18 cellular contexts compared by ENCODE assay signal in genomic region chr6:92589970-92590369, GRCh38.
A peak's percentile ranks its signal among the peaks of the same experiment; 100 is the strongest.
DNase-seq lines count a peak whose midpoint lies in the region; ATAC-seq and TF ChIP-seq lines count a peak whose summit lies in the region.
"Had no signal": no experiment of that assay in that cellular context is flagged by ENCODE, and none has a peak within 500 bp of the region (broad histone marks: within the 10 kb centered on the region; RNA-seq: fewer than 3 reads in every experiment).

No MANE protein-coding gene starts in this region.

- TF ChIP-seq POLR2A in erythroblast (IDR thresholded peaks at IDR 0.05; ENCODE audit: low read length), result no peak

- H3K27me3 ChIP-seq in PC-3 (ENCODE audit: low read length), result no peaks in the 10 kb centered on the region

- H4K20me1 ChIP-seq in PC-3 (ENCODE audit: low read length), result no peaks in the 10 kb centered on the region

- no peaks in the 10 kb centered on the region for H3K79me2 ChIP-seq in PC-3 (ENCODE audit: low read length)

- no peaks in the 10 kb centered on the region for H3K36me3 ChIP-seq in PC-3 (ENCODE audit: low read depth, low read length)

- H3K27me3 Mint-ChIP-seq in activated naive CD8-positive, alpha-beta T cell treated with anti-CD3 and anti-CD28 coated beads for 36 hours, result no peaks in the 10 kb centered on the region

- DNase-seq in AG10803 (ENCODE audit: low read depth), result peak; percentile 12
- DNase-seq in PC-3, result peak; percentile 9
- DNase-seq in epithelial cell of esophagus (ENCODE audit: low read depth), result peak; percentile 31
- DNase-seq in kidney tubule cell (ENCODE audit: low spot score), result peak; percentile 55
- DNase-seq in activated naive CD4-positive, alpha-beta T cell treated with anti-CD3 and anti-CD28 coated beads, Interleukin-2, amount 50 U/mL, for 16 hours, result no peak
- no peak for DNase-seq in ureter (ENCODE audit: low spot score)
- DNase-seq in erythroblast (lab: John Stamatoyannopoulos, UW), result no peak
- no peak for DNase-seq in activated naive CD8-positive, alpha-beta T cell treated with anti-CD3 and anti-CD28 coated beads for 36 hours
- DNase-seq: COR-L47, H9, NCI-H1092, NCI-H1694 treated with DMSO at 0.1 percent for 48 hours, NCI-H446 treated with DMSO at 0.1 percent for 48 hours, NCI-H774, SHP77 treated with DMSO at 0.1 percent for 48 hours had no signal

- CTCF ChIA-PET in PC-3 (lab: Charles Lee), result no interaction called here

- BruUV-seq in PC-3 (replicated peaks; lab: Mats Ljungman, UMichigan), result no TSS peak

- ATAC-seq in PC-3, result no peak
- ATAC-seq: K562, Panc1 had no signal

- H3K4me2 ChIP-seq in PC-3 (ENCODE audit: low read length), result no peak overlapping the region

- no peaks in the 10 kb centered on the region for H3F3A ChIP-seq in PC-3 (ENCODE audit: low read length, unreplicated experiment)

- H3K9ac ChIP-seq in PC-3 (ENCODE audit: low read length), result no peak overlapping the region

- no peaks in the 10 kb centered on the region for H3K4me1 Mint-ChIP-seq in activated naive CD8-positive, alpha-beta T cell treated with anti-CD3 and anti-CD28 coated beads for 36 hours
- H3K4me1 Mint-ChIP-seq: H9 had no signal

- H3K36me3 Mint-ChIP-seq in activated naive CD8-positive, alpha-beta T cell treated with anti-CD3 and anti-CD28 coated beads for 36 hours, result no peaks in the 10 kb centered on the region

- H3K4me3 Mint-ChIP-seq in activated naive CD8-positive, alpha-beta T cell treated with anti-CD3 and anti-CD28 coated beads for 36 hours, result no peak overlapping the region
- H3K4me3 Mint-ChIP-seq: H9 had no signal

- intact Hi-C loops in PC-3 (cut with micrococcal nuclease), result loop anchor here (10.0 kb wide), 1 partner anchor 185 kb away; no protein-coding TSS in a partner anchor

- H3K9me2 ChIP-seq in PC-3 (replicated peaks; ENCODE audit: low read length), result no peaks in the 10 kb centered on the region

- no peak overlapping the region for H3K27ac Mint-ChIP-seq in activated naive CD8-positive, alpha-beta T cell treated with anti-CD3 and anti-CD28 coated beads for 36 hours
- H3K27ac Mint-ChIP-seq: H9 had no signal

- H3K4me1 ChIP-seq in PC-3 (ENCODE audit: insufficient read depth, low read length), result peaks cover 14% of the 10 kb centered on the region; the same call in 1 of the 2 replicates

- POLR2A ChIA-PET in PC-3 (lab: Charles Lee; ENCODE audit: unreplicated experiment), result no interaction called here

- no peak for TF ChIP-seq CTCF in AG10803 (conservative IDR thresholded peaks at IDR 0.05; ENCODE audit: low read length)
- no peak for TF ChIP-seq CTCF in PC-3 (conservative IDR thresholded peaks at IDR 0.05; ENCODE audit: low read depth, low read length)
- TF ChIP-seq CTCF in epithelial cell of esophagus (IDR thresholded peaks at IDR 0.05; ENCODE audit: insufficient read depth, low read depth, low read length, missing control alignments), result no peak

- no peak overlapping the region for H3K4me3 ChIP-seq in AG10803 (ENCODE audit: low read length)
- no peak overlapping the region for H3K4me3 ChIP-seq in PC-3 (ENCODE audit: low read length)
- H3K4me3 ChIP-seq in epithelial cell of esophagus (ENCODE audit: low read length), result no peak overlapping the region
- H3K4me3 ChIP-seq: K562 had no signal

- no peaks in the 10 kb centered on the region for H3K9me3 Mint-ChIP-seq in activated naive CD8-positive, alpha-beta T cell treated with anti-CD3 and anti-CD28 coated beads for 36 hours
- H3K9me3 Mint-ChIP-seq: H9 had no signal

- H2AFZ ChIP-seq in PC-3 (ENCODE audit: low read length), result no peak overlapping the region

- no peaks in the 10 kb centered on the region for H3K9me3 ChIP-seq in PC-3 (ENCODE audit: low read length)

- H3K27ac ChIP-seq in PC-3 (ENCODE audit: low read length), result no peak overlapping the region
- H3K27ac ChIP-seq: C4-2B had no signal

Comparison
In these comparisons a context has a peak if more than half of its experiments do, and no peak if none do; other contexts are left out.
1. DNase-seq: peak in AG10803 (single experiment), PC-3 (single experiment), epithelial cell of esophagus (single experiment) and kidney tubule cell (single experiment); none in activated naive CD4-positive, alpha-beta T cell treated with anti-CD3 and anti-CD28 coated beads, Interleukin-2, amount 50 U/mL, for 16 hours (single experiment), ureter (single experiment), erythroblast (0 of 2) and activated naive CD8-positive, alpha-beta T cell treated with anti-CD3 and anti-CD28 coated beads for 36 hours (single experiment).